ENCODE assay signal across 19 cellular contexts in genomic region chr11:19091366-19091765, GRCh38. TPM values are rescaled to one million over a fixed set of nuclear protein-coding genes. Genes with fewer than 3 reads are reported as not detected.
"Had no signal": no experiment of that assay in that cellular context is flagged by ENCODE, and none has a peak within 500 bp of the region (broad histone marks: within the 10 kb centered on the region; RNA-seq: fewer than 3 reads in every experiment).

No MANE protein-coding gene starts in this region.

- H3K27ac ChIP-seq: brain microvascular endothelial cell, hepatocyte, lower lobe of right lung, right atrium auricular region had no signal

- H3K4me1 Mint-ChIP-seq: activated CD8-positive, alpha-beta memory T cell treated with anti-CD3 and anti-CD28 coated beads, Interleukin-2, amount 10 ng/mL, durations not matched to agents 7 days and 5 days; naive thymus-derived CD8-positive, alpha-beta T cell had no signal

- H3K79me2 ChIP-seq: hepatocyte had no signal

- H2AFZ ChIP-seq: hepatocyte had no signal

- H3K36me3 ChIP-seq: brain microvascular endothelial cell, lower lobe of right lung, right atrium auricular region had no signal

- H3K9me3 Mint-ChIP-seq: activated T-cell treated with anti-CD3 and anti-CD28 coated beads, Interleukin-2, amount 50 U/mL, for 4 hours had no signal

- H3K36me3 Mint-ChIP-seq: activated CD8-positive, alpha-beta memory T cell treated with anti-CD3 and anti-CD28 coated beads, Interleukin-2, amount 10 ng/mL, durations not matched to agents 7 days and 5 days; activated naive CD4-positive, alpha-beta T cell treated with anti-CD3 and anti-CD28 coated beads, Interleukin-2, amount 50 U/mL, for 72 hours had no signal

- H3K9me3 ChIP-seq: lower lobe of right lung, right atrium auricular region had no signal

- DNase-seq: activated CD4-positive, alpha-beta T cell treated with anti-CD3 and anti-CD28 coated beads for 1 hour; activated CD4-positive, alpha-beta T cell treated with anti-CD3 and anti-CD28 coated beads, Interleukin-2, amount 50 U/mL, for 48 hours; activated CD8-positive, alpha-beta memory T cell treated with anti-CD3 and anti-CD28 coated beads, Interleukin-2, amount 10 ng/mL, durations not matched to agents 7 days and 5 days; activated effector memory CD4-positive, alpha-beta T cell treated with anti-CD3 and anti-CD28 coated beads, Interleukin-2, amount 50 U/mL, for 16 hours; activated T-cell treated with anti-CD3 and anti-CD28 coated beads, Interleukin-2, amount 50 U/mL, for 4 hours; amygdala; brain microvascular endothelial cell; kidney glomerular epithelial cell; lower lobe of right lung; naive thymus-derived CD8-positive, alpha-beta T cell; posterior cingulate gyrus; T-helper 9 cell had no signal

- H3K4me3 Mint-ChIP-seq: activated CD8-positive, alpha-beta memory T cell treated with anti-CD3 and anti-CD28 coated beads, Interleukin-2, amount 10 ng/mL, durations not matched to agents 7 days and 5 days; activated T-cell treated with anti-CD3 and anti-CD28 coated beads, Interleukin-2, amount 50 U/mL, for 4 hours; naive thymus-derived CD8-positive, alpha-beta T cell had no signal

- ATAC-seq: activated CD8-positive, alpha-beta memory T cell treated with anti-CD3 and anti-CD28 coated beads, Interleukin-2, amount 10 ng/mL, durations not matched to agents 7 days and 5 days; activated naive CD4-positive, alpha-beta T cell treated with anti-CD3 and anti-CD28 coated beads, Interleukin-2, amount 50 U/mL, for 72 hours; activated T-cell treated with anti-CD3 and anti-CD28 coated beads, Interleukin-2, amount 50 U/mL, for 4 hours; lower lobe of right lung; naive thymus-derived CD8-positive, alpha-beta T cell had no signal

- H3K27ac Mint-ChIP-seq: activated CD8-positive, alpha-beta memory T cell treated with anti-CD3 and anti-CD28 coated beads, Interleukin-2, amount 10 ng/mL, durations not matched to agents 7 days and 5 days; activated naive CD4-positive, alpha-beta T cell treated with anti-CD3 and anti-CD28 coated beads, Interleukin-2, amount 50 U/mL, for 72 hours; naive thymus-derived CD8-positive, alpha-beta T cell had no signal

- H3K4me3 ChIP-seq: hepatocyte, lower lobe of right lung, right atrium auricular region, skin epidermis had no signal

- H3K27me3 ChIP-seq: brain microvascular endothelial cell, hepatocyte, right atrium auricular region had no signal

- H3K4me2 ChIP-seq: hepatocyte had no signal

- H3K4me1 ChIP-seq: lower lobe of right lung, right atrium auricular region had no signal

RNA-seq across cellular contexts. Expression of gene MRGPRX2, which starts 30.8 kb away (rescaled TPM):
- total RNA-seq: activated CD8-positive, alpha-beta memory T cell treated with anti-CD3 and anti-CD28 coated beads, Interleukin-2, amount 10 ng/mL, durations not matched to agents 7 days and 5 days; activated T-cell treated with anti-CD3 and anti-CD28 coated beads, Interleukin-2, amount 50 U/mL, for 4 hours; chondrocyte; hepatocyte; lower lobe of right lung; mononuclear cell; naive thymus-derived CD8-positive, alpha-beta T cell; right atrium auricular region; urinary bladder had no signal
- polyA plus RNA-seq: hepatocyte; naive thymus-derived CD8-positive, alpha-beta T cell had no signal
